8 cellular contexts compared by ENCODE assay signal in genomic region chr9:107282268-107282667, GRCh38. TPM values are rescaled to one million over a fixed set of nuclear protein-coding genes. Genes with fewer than 3 reads are reported as not detected.
DNase-seq lines count a peak whose midpoint lies in the region; ATAC-seq and TF ChIP-seq lines count a peak whose summit lies in the region.

No MANE protein-coding gene starts in this region.

- no peak for TF ChIP-seq RAD21 in IMR-90 (IDR thresholded peaks at IDR 0.05; ENCODE audit: low read length)

- H3K18ac ChIP-seq in IMR-90 (ENCODE audit: low read depth, low read length), result peak overlapping the region; percentile 78

- H3K36me3 Mint-ChIP-seq in MCF 10A (ENCODE audit: insufficient read depth, unreplicated experiment), result peaks cover 7% of the 10 kb centered on the region

- peak overlapping the region; percentile 58; the same call in 1 of the 3 replicates for H2BK15ac ChIP-seq in IMR-90 (ENCODE audit: low read depth, low read length)

- H3K9me3 ChIP-seq in IMR-90 (ENCODE audit: control insufficient read depth, insufficient read depth, low read length), result no peaks in the 10 kb centered on the region
- H3K9me3 ChIP-seq in mucosa of descending colon, result no peaks in the 10 kb centered on the region

- peak overlapping the region; percentile 80 for H3K9ac ChIP-seq in IMR-90 (ENCODE audit: low read depth, low read length)

- TF ChIP-seq CTCF in IMR-90 (conservative IDR thresholded peaks at IDR 0.05; ENCODE audit: low read depth, low read length) (no peak), MCF 10A (IDR thresholded peaks at IDR 0.05; ENCODE audit: unreplicated experiment) (no peak), mucosa of descending colon (IDR thresholded peaks at IDR 0.05) (no peak)

- peak overlapping the region; percentile 77 for H3K27ac ChIP-seq in IMR-90 (ENCODE audit: insufficient read depth, low read length)

- peak overlapping the region; percentile 92 for H3K27ac Mint-ChIP-seq in MCF 10A (ENCODE audit: low read depth, unreplicated experiment)

- 0% methylated on average over 6 of the region's 9 CpGs; no CpG with 5 or more reads in 1 of the 2 experiments for WGBS in IMR-90 (ENCODE audit: extremely low coverage in 2 of 2, insufficient read length in 1 of 2), 2 experiments

- H3K9me3 Mint-ChIP-seq in MCF 10A (ENCODE audit: unreplicated experiment), result no peaks in the 10 kb centered on the region

- peak overlapping the region; percentile 83 for H4K91ac ChIP-seq in IMR-90 (ENCODE audit: insufficient read depth, low read depth, low read length)

- no peaks in the 10 kb centered on the region; the same call in none of the 2 replicates for H3K9me1 ChIP-seq in IMR-90 (ENCODE audit: insufficient read depth, low read length)

- in situ Hi-C loops in IMR-90 (cut with MboI; ENCODE audit: low sequenced_read_pairs), result loop anchor here (25.0 kb wide), 1 partner anchor 395 kb away; no protein-coding TSS in a partner anchor

- ATAC-seq in IMR-90 (ENCODE audit: low read depth) (no peak), mucosa of descending colon (no peak), GM21576 (IDR thresholded peaks at IDR 0.05; ENCODE audit: unreplicated experiment) (no peak)

- peaks cover 0 to 9% of the 10 kb centered on the region in 2 experiments; a peak in 1 of 4 replicates for H3K79me1 ChIP-seq in IMR-90 (ENCODE audit: low read depth in 1 of 2, low read length in 2 of 2)

- POLR2A ChIA-PET in IMR-90 (lab: Charles Lee; ENCODE audit: unreplicated experiment), result interaction anchor here (1.2 kb wide), 1 partner anchor 43 kb away, joined by 3 read pairs; no protein-coding TSS in a partner anchor
- POLR2A ChIA-PET in MCF 10A (lab: Yijun Ruan, JAX), result interaction anchor here (0.6 to 1.9 kb wide), 6 partner anchors 9 to 199 kb away, joined by 3 to 8 read pairs (median 4); no protein-coding TSS in a partner anchor

- peak overlapping the region; percentile 88 for H3K14ac ChIP-seq in IMR-90 (replicated peaks; ENCODE audit: low read depth, low read length)

- peak overlapping the region; percentile 83 for H2BK20ac ChIP-seq in IMR-90 (ENCODE audit: low read depth, low read length)

- H3K4me3 Mint-ChIP-seq in MCF 10A (ENCODE audit: unreplicated experiment), result peak overlapping the region; percentile 88

- intact Hi-C loops in IMR-90 (cut with micrococcal nuclease) (loop anchor here (1.0 to 10.0 kb wide), 4 partner anchors 31 to 1437 kb away; partner anchors contain the start of gene ZNF462), MCF 10A (cut with micrococcal nuclease) (loop anchor here (5.0 kb wide), 2 partner anchors 40 to 55 kb away; no protein-coding TSS in a partner anchor), mucosa of descending colon (cut with DNase I, micrococcal nuclease) (no loop called here)

- peak overlapping the region; percentile 65 for H2BK5ac ChIP-seq in IMR-90 (ENCODE audit: low read depth, low read length, poor library complexity, severe bottlenecking)

- H3K4me1 Mint-ChIP-seq in MCF 10A (ENCODE audit: insufficient read depth, unreplicated experiment), result peaks cover 28% of the 10 kb centered on the region

- peak overlapping the region; percentile 95 for H3K4me2 ChIP-seq in IMR-90 (ENCODE audit: low read depth, low read length)

- H3K56ac ChIP-seq in IMR-90 (ENCODE audit: extremely low read depth, insufficient read depth, low read length), result peak overlapping the region; percentile 89

- H3K27me3 ChIP-seq in IMR-90 (ENCODE audit: control insufficient read depth, insufficient read depth, low read length), result no peaks in the 10 kb centered on the region

- H4K5ac ChIP-seq in IMR-90 (ENCODE audit: low read depth, low read length), result peak overlapping the region; percentile 73

- H4K20me1 ChIP-seq in IMR-90 (ENCODE audit: insufficient read depth, low read length), result peaks cover 37% of the 10 kb centered on the region

- H3K36me3 ChIP-seq in IMR-90 (ENCODE audit: control insufficient read depth, insufficient read depth, low read length) (no peaks in the 10 kb centered on the region), mucosa of descending colon (ENCODE audit: low read depth) (no peaks in the 10 kb centered on the region)

- peak overlapping the region; percentile 70 for H2BK120ac ChIP-seq in IMR-90 (ENCODE audit: low read depth, low read length)

- H3K4me3 ChIP-seq in IMR-90 (ENCODE audit: insufficient read depth, low read depth, low read length), result peak overlapping the region; percentile 49
- peak overlapping the region; percentile 97 for H3K4me3 ChIP-seq in mucosa of descending colon

- H4K8ac ChIP-seq in IMR-90 (ENCODE audit: low read depth in 2 of 2, low read length in 2 of 2), result peak overlapping the region; percentile 56 to 82

- H3K23ac ChIP-seq in IMR-90 (ENCODE audit: low read depth, low read length), result peak overlapping the region; percentile 63

- TSS peak; percentile 86 for BruUV-seq in IMR-90 (replicated peaks; lab: Mats Ljungman, UMichigan)
- BruUV-seq in MCF 10A (replicated peaks; lab: Mats Ljungman, UMichigan), result TSS peak; percentile 63

- no peak overlapping the region for H2AK9ac ChIP-seq in IMR-90 (replicated peaks; ENCODE audit: low read depth, low read length, poor library complexity)

- TF ChIP-seq POLR2A in IMR-90 (IDR thresholded peaks at IDR 0.05; ENCODE audit: low read depth, low read length), result no peak

- H3K4ac ChIP-seq in IMR-90 (ENCODE audit: low read depth, low read length), result peak overlapping the region; percentile 86

- H3K4me1 ChIP-seq in IMR-90 (ENCODE audit: control insufficient read depth, insufficient read depth, low read length) (peaks cover 2% of the 10 kb centered on the region; the same call in 1 of the 2 replicates), mucosa of descending colon (ENCODE audit: low read depth) (peaks cover 28% of the 10 kb centered on the region)

- dilution Hi-C loops in IMR-90 (cut with HindIII; ENCODE audit: low sequenced_read_pairs, unreplicated experiment), result no loop called here

- H3K27me3 Mint-ChIP-seq in MCF 10A (ENCODE audit: insufficient read depth, unreplicated experiment), result no peaks in the 10 kb centered on the region

- DNase-seq in NCI-H82 (lab: John Stamatoyannopoulos, UW), result peak; percentile 56
- no peak for DNase-seq in NCI-H82 treated with DMSO at 0.1 percent for 48 hours (lab: John Stamatoyannopoulos, UW; ENCODE audit: unreplicated experiment)
- DNase-seq in IMR-90, result no peak
- no peak for DNase-seq in MCF 10A (ENCODE audit: unreplicated experiment)
- no peak for DNase-seq in mucosa of descending colon
- no peak for DNase-seq in NCI-H146 (lab: John Stamatoyannopoulos, UW)
- no peak for DNase-seq in NCI-H345 (lab: John Stamatoyannopoulos, UW)

- peak overlapping the region; percentile 90 for H2AFZ ChIP-seq in IMR-90 (replicated peaks; ENCODE audit: low read length, poor library complexity)

- CTCF ChIA-PET in IMR-90 (lab: Yijun Ruan, JAX) (interaction anchor here (2.3 kb wide), 1 partner anchor 60 kb away, joined by 5 read pairs; no protein-coding TSS in a partner anchor), MCF 10A (lab: Yijun Ruan, JAX) (interaction anchor here (0.6 to 1.7 kb wide), 6 partner anchors 8 to 1630 kb away, joined by 3 to 6 read pairs (median 4); no protein-coding TSS in a partner anchor)

- peak overlapping the region; percentile 46; the same call in 1 of the 2 replicates for H2AK5ac ChIP-seq in IMR-90 (ENCODE audit: low read depth, low read length)

TF ChIP-seq in IMR-90, 13 proteins besides CTCF, POLR2A, EP300 and RAD21:
- no peak for TF ChIP-seq CEBPB (IDR thresholded peaks at IDR 0.05; ENCODE audit: low read depth, low read length)
- no peak for TF ChIP-seq BHLHE40 (IDR thresholded peaks at IDR 0.05; ENCODE audit: low read depth, low read length)
- TF ChIP-seq, protein P1, sequence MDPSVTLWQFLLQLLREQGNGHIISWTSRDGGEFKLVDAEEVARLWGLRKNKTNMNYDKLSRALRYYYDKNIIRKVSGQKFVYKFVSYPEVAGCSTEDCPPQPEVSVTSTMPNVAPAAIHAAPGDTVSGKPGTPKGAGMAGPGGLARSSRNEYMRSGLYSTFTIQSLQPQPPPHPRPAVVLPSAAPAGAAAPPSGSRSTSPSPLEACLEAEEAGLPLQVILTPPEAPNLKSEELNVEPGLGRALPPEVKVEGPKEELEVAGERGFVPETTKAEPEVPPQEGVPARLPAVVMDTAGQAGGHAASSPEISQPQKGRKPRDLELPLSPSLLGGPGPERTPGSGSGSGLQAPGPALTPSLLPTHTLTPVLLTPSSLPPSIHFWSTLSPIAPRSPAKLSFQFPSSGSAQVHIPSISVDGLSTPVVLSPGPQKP (IDR thresholded peaks at IDR 0.05; ENCODE audit: borderline replicate concordance, low read depth, low read length), result no peak
- TF ChIP-seq NFE2L2 (IDR thresholded peaks at IDR 0.05; ENCODE audit: low read depth, low read length), result no peak
- TF ChIP-seq MXI1 (IDR thresholded peaks at IDR 0.05; ENCODE audit: borderline replicate concordance, low read depth, low read length), result no peak
- no peak for TF ChIP-seq MAFK (IDR thresholded peaks at IDR 0.05; ENCODE audit: low read depth, low read length)
- TF ChIP-seq RFX5 (IDR thresholded peaks at IDR 0.05; ENCODE audit: low read depth, low read length), result no peak
- no peak for TF ChIP-seq SMC3 (IDR thresholded peaks at IDR 0.05; ENCODE audit: low read depth, low read length)
- TF ChIP-seq FOS (IDR thresholded peaks at IDR 0.05; ENCODE audit: low read depth, low read length), result no peak
- TF ChIP-seq RCOR1 (IDR thresholded peaks at IDR 0.05; ENCODE audit: insufficient replicate concordance, low read length), result no peak
- TF ChIP-seq CHD1 (IDR thresholded peaks at IDR 0.05; ENCODE audit: low read depth, low read length), result no peak
- no peak for TF ChIP-seq USF2 (IDR thresholded peaks at IDR 0.05; ENCODE audit: low read depth, low read length)
- no peak for TF ChIP-seq MAZ (IDR thresholded peaks at IDR 0.05; ENCODE audit: borderline replicate concordance, low read depth, low read length)

RNA-seq across cellular contexts. Expression of gene RAD23B, which starts 0.8 kb away (rescaled TPM):
- 126 and 127 TPM in 2 replicates for total RNA-seq in IMR-90 (2012; rRNA removed)
- polyA plus RNA-seq in IMR-90 (2012; rRNA removed), result 123 and 148 TPM in 2 replicates
- 48.2 and 80.7 TPM in 2 replicates for polyA plus RNA-seq in IMR-90 (2012; cell fraction: cytosol; rRNA removed)
- 20.9 and 67.7 TPM in 2 replicates for polyA plus RNA-seq in IMR-90 (2012; cell fraction: nucleus; rRNA removed; ENCODE audit: low replicate concordance)
- 173 and 222 TPM in 2 replicates for total RNA-seq in MCF 10A (2022)
- total RNA-seq in mucosa of descending colon, result 10 to 100 TPM; 83.0 to 95.6 (median 93.7) TPM

Comparison
In these comparisons a context has a peak if more than half of its experiments do, and no peak if none do; other contexts are left out.
1. intact Hi-C loops: an anchor here in IMR-90 (1.0 to 10.0 kb wide) and MCF 10A (5.0 kb wide); none called in mucosa of descending colon.